ENCODE assay signal across 18 cellular contexts in genomic region chr2:237495521-237496117, GRCh38. TPM values are rescaled to one million over a fixed set of nuclear protein-coding genes. Genes with fewer than 3 reads are reported as not detected.
"Had no signal": no experiment of that assay in that cellular context is flagged by ENCODE, and none has a peak within 500 bp of the region (broad histone marks: within the 10 kb centered on the region; RNA-seq: fewer than 3 reads in every experiment).

No MANE protein-coding gene starts in this region.

- H3K36me3 Mint-ChIP-seq: stimulated activated memory B cell treated with anti-CD40 and anti-IgM and Interleukin-4, amounts not matched to agents 10 μg/mL and 1 μg/mL and 100 μg/mL, for 72 hours had no signal

- H3K4me1 Mint-ChIP-seq: activated CD4-positive, alpha-beta memory T cell treated with anti-CD3 and anti-CD28 coated beads, Interleukin-2, amount 10 ng/mL, durations not matched to agents 7 days and 5 days; memory B cell; stimulated activated memory B cell treated with anti-CD40 and anti-IgM and Interleukin-4, amounts not matched to agents 10 μg/mL and 1 μg/mL and 100 μg/mL, for 72 hours had no signal

- FAIRE-seq: endothelial cell of umbilical vein had no signal

- H3K36me3 ChIP-seq: suprapubic skin had no signal

- DNase-seq: activated CD4-positive, alpha-beta memory T cell treated with anti-CD3 and anti-CD28 coated beads, Interleukin-2, amount 10 ng/mL, durations not matched to agents 7 days and 5 days; activated CD4-positive, alpha-beta T cell treated with anti-CD3 and anti-CD28 coated beads for 1 hour; activated CD8-positive, alpha-beta memory T cell treated with anti-CD3 and anti-CD28 coated beads, Interleukin-2, amount 50 U/mL, for 4 hours; activated naive CD4-positive, alpha-beta T cell; activated T-cell treated with anti-CD3 and anti-CD28 coated beads, Interleukin-2, amount 50 U/mL, for 72 hours; caudate nucleus; effector CD4-positive, alpha-beta T cell; foreskin keratinocyte; head of caudate nucleus; stimulated activated CD4-positive, alpha-beta T cell treated with anti-CD3 and anti-CD28 coated beads, Interleukin-1b, Interleukin-23, amount 100 ng/mL, for 48 hours had no signal

- H3K27ac Mint-ChIP-seq: activated CD4-positive, alpha-beta memory T cell treated with anti-CD3 and anti-CD28 coated beads, Interleukin-2, amount 10 ng/mL, durations not matched to agents 7 days and 5 days; activated T-cell treated with anti-CD3 and anti-CD28 coated beads, Interleukin-2, amount 50 U/mL, for 72 hours; memory B cell; stimulated activated memory B cell treated with anti-CD40 and anti-IgM and Interleukin-4, amounts not matched to agents 10 μg/mL and 1 μg/mL and 100 μg/mL, for 72 hours; T-helper 2 cell treated with Interferon-gamma antibody and Interleukin-4, amounts not matched to agents 5 μg/mL and 100 μg/mL, for 36 hours had no signal

- H3K27me3 ChIP-seq: suprapubic skin had no signal

- H3K4me3 Mint-ChIP-seq: activated CD4-positive, alpha-beta memory T cell treated with anti-CD3 and anti-CD28 coated beads, Interleukin-2, amount 10 ng/mL, durations not matched to agents 7 days and 5 days; activated T-cell treated with anti-CD3 and anti-CD28 coated beads, Interleukin-2, amount 50 U/mL, for 72 hours; memory B cell; stimulated activated memory B cell treated with anti-CD40 and anti-IgM and Interleukin-4, amounts not matched to agents 10 μg/mL and 1 μg/mL and 100 μg/mL, for 72 hours; T-helper 2 cell treated with Interferon-gamma antibody and Interleukin-4, amounts not matched to agents 5 μg/mL and 100 μg/mL, for 36 hours had no signal

- H3K27ac ChIP-seq: coronary artery, foreskin keratinocyte, suprapubic skin had no signal

- H3K4me3 ChIP-seq: coronary artery, smooth muscle cell, suprapubic skin had no signal

- H3K4me2 ChIP-seq: smooth muscle cell had no signal

- ATAC-seq: activated T-cell treated with anti-CD3 and anti-CD28 coated beads, Interleukin-2, amount 50 U/mL, for 72 hours; foreskin keratinocyte; stimulated activated memory B cell treated with anti-CD40 and anti-IgM and Interleukin-4, amounts not matched to agents 10 μg/mL and 1 μg/mL and 100 μg/mL, for 72 hours had no signal

RNA-seq across cellular contexts. Expression of gene MLPH, which starts 8.6 kb away (rescaled TPM):
- total RNA-seq: activated CD4-positive, alpha-beta memory T cell treated with anti-CD3 and anti-CD28 coated beads, Interleukin-2, amount 10 ng/mL, durations not matched to agents 7 days and 5 days; endothelial cell of umbilical vein had no signal
- polyA plus RNA-seq: endothelial cell of umbilical vein, neural cell had no signal
